Comparison of ENCODE assay signal across 8 cellular contexts in the genomic region with DNA sequence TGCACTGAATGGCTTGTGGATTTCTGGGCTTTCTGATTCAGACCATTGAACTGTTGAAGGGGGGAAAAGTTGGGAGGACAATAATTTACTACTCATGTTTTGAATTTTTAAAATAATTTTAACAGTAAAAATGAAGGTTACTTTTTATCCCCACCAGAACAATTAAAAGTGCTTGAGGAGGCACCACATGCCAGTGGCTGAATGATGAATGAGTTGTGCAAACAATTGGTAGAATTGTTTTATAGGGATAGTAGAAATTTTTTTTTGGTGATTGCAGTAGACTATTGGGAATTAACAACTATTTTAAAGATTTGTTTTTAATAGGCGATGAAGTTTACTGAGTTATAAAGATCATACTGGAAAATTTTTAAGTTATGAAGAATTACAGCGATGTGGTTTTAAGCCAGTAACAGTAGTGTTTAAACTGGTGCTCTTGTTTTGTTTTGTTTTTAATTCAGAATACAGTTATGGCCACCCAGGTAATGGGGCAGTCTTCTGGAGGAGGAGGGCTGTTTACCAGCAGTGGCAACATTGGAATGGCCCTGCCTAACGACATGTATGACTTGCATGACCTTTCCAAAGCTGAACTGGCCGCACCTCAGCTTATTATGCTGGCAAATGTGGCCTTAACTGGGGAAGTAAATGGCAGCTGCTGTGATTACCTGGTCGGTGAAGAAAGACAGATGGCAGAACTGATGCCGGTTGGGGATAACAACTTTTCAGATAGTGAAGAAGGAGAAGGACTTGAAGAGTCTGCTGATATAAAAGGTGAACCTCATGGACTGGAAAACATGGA. TPM values are rescaled to one million over a fixed set of nuclear protein-coding genes. Genes with fewer than 3 reads are reported as not detected.
A peak's percentile ranks its signal among the peaks of the same experiment; 100 is the strongest.
DNase-seq lines count a peak whose midpoint lies in the region; FAIRE-seq and TF ChIP-seq lines count a peak whose summit lies in the region.

No MANE protein-coding gene starts in this region.

- H3K4me1 ChIP-seq in keratinocyte (ENCODE audit: control insufficient read depth, extremely low read depth, insufficient read depth, low read length), result peaks cover 7% of the 10 kb centered on the region
- peaks cover 0 to 69% (median 40%) of the 10 kb centered on the region in 4 donors for H3K4me1 ChIP-seq in tibial nerve

- peaks cover 54% of the 10 kb centered on the region for H3K4me1 Mint-ChIP-seq in activated naive CD4-positive, alpha-beta T cell treated with anti-CD3 and anti-CD28 coated beads, Interleukin-2, amount 10 ng/mL, durations not matched to agents 7 days and 5 days
- H3K4me1 Mint-ChIP-seq in activated T-helper 2 cell treated with anti-CD3 and anti-CD28 coated beads, Interferon-gamma antibody, Interleukin-2, Interleukin-4, amounts not matched to agents 10 μg/mL and 5 μg/mL and 100 μg/mL, durations not matched to agents 14 hours and 24 hours and 36 hours (ENCODE audit: low read depth), result peaks cover 39% of the 10 kb centered on the region

- no peaks in the 10 kb centered on the region for H3K9me1 ChIP-seq in keratinocyte (ENCODE audit: control insufficient read depth, extremely low read depth, insufficient read depth, low read length)

- in situ Hi-C loops in GM13977 (cut with MboI; ENCODE audit: low pct_unique_long_range_greater_than_20kb, low sequenced_read_pairs, unreplicated experiment), result no loop called here

- intact Hi-C loops in activated T-helper 2 cell treated with anti-CD3 and anti-CD28 coated beads, Interferon-gamma antibody, Interleukin-2, Interleukin-4, amounts not matched to agents 10 μg/mL and 5 μg/mL and 100 μg/mL, durations not matched to agents 14 hours and 24 hours and 36 hours (cut with micrococcal nuclease), result no loop called here

- H3K27ac Mint-ChIP-seq in activated naive CD4-positive, alpha-beta T cell treated with anti-CD3 and anti-CD28 coated beads, Interleukin-2, amount 10 ng/mL, durations not matched to agents 7 days and 5 days, result peak overlapping the region; percentile 96
- peak overlapping the region; percentile 87 for H3K27ac Mint-ChIP-seq in activated T-helper 2 cell treated with anti-CD3 and anti-CD28 coated beads, Interferon-gamma antibody, Interleukin-2, Interleukin-4, amounts not matched to agents 10 μg/mL and 5 μg/mL and 100 μg/mL, durations not matched to agents 14 hours and 24 hours and 36 hours

- H3K79me2 ChIP-seq in keratinocyte (ENCODE audit: control insufficient read depth, insufficient read depth, low read length), result peaks cover 61% of the 10 kb centered on the region

- dilution Hi-C loops in keratinocyte (cut with MboI; ENCODE audit: extremely low pct_ligation_motif_present, low sequenced_read_pairs), result no loop called here

- TF ChIP-seq CTCF in keratinocyte (optimal IDR thresholded peaks at IDR 0.05 in 1 of 3, IDR thresholded peaks at IDR 0.05 in 1 of 3, conservative IDR thresholded peaks at IDR 0.05 in 1 of 3; ENCODE audit: extremely low read depth in 1 of 3, insufficient read depth in 2 of 3, low read length in 3 of 3) (no peak), tibial nerve (IDR thresholded peaks at IDR 0.05) (no peak), GM13977 (IDR thresholded peaks at IDR 0.05; ENCODE audit: extremely low read depth, insufficient read depth, missing control alignments) (no peak)

- H3K36me3 Mint-ChIP-seq in activated naive CD4-positive, alpha-beta T cell treated with anti-CD3 and anti-CD28 coated beads, Interleukin-2, amount 10 ng/mL, durations not matched to agents 7 days and 5 days, result peaks cover 31% of the 10 kb centered on the region
- peaks cover 33% of the 10 kb centered on the region for H3K36me3 Mint-ChIP-seq in activated T-helper 2 cell treated with anti-CD3 and anti-CD28 coated beads, Interferon-gamma antibody, Interleukin-2, Interleukin-4, amounts not matched to agents 10 μg/mL and 5 μg/mL and 100 μg/mL, durations not matched to agents 14 hours and 24 hours and 36 hours (ENCODE audit: low read depth)

- FAIRE-seq in keratinocyte (lab: Jason Lieb, UNC) (no peak), GM12892 (lab: Jason Lieb, UNC) (no peak), H54 (lab: Jason Lieb, UNC) (no peak)

- peak overlapping the region; percentile 86 for H3K4me2 ChIP-seq in keratinocyte (ENCODE audit: control insufficient read depth, extremely low read depth, insufficient read depth, low read depth, low read length)

- H3K4me3 Mint-ChIP-seq in activated naive CD4-positive, alpha-beta T cell treated with anti-CD3 and anti-CD28 coated beads, Interleukin-2, amount 10 ng/mL, durations not matched to agents 7 days and 5 days, result peak overlapping the region; percentile 87
- peak overlapping the region; percentile 98 for H3K4me3 Mint-ChIP-seq in activated T-helper 2 cell treated with anti-CD3 and anti-CD28 coated beads, Interferon-gamma antibody, Interleukin-2, Interleukin-4, amounts not matched to agents 10 μg/mL and 5 μg/mL and 100 μg/mL, durations not matched to agents 14 hours and 24 hours and 36 hours (ENCODE audit: low read depth)

- no peak overlapping the region for H2AFZ ChIP-seq in keratinocyte (ENCODE audit: control insufficient read depth, low read length)

- no peak for TF ChIP-seq EP300 in tibial nerve (IDR thresholded peaks at IDR 0.05)

- CTCF ChIA-PET in activated naive CD4-positive, alpha-beta T cell treated with anti-CD3 and anti-CD28 coated beads, Interleukin-2, amount 10 ng/mL, durations not matched to agents 7 days and 5 days (lab: Charles Lee), result interaction anchor here (1.1 to 2.1 kb wide), 2 partner anchors 68 to 72 kb away, joined by 3 to 10 read pairs; a partner anchor contains a TSS

- no peaks in the 10 kb centered on the region for H3K9me3 Mint-ChIP-seq in activated naive CD4-positive, alpha-beta T cell treated with anti-CD3 and anti-CD28 coated beads, Interleukin-2, amount 10 ng/mL, durations not matched to agents 7 days and 5 days
- H3K9me3 Mint-ChIP-seq in activated T-helper 2 cell treated with anti-CD3 and anti-CD28 coated beads, Interferon-gamma antibody, Interleukin-2, Interleukin-4, amounts not matched to agents 10 μg/mL and 5 μg/mL and 100 μg/mL, durations not matched to agents 14 hours and 24 hours and 36 hours, result no peaks in the 10 kb centered on the region

- TF ChIP-seq POLR2A in tibial nerve (IDR thresholded peaks at IDR 0.05) (no peak), GM12892 (IDR thresholded peaks at IDR 0.05; ENCODE audit: low read depth, low read length) (no peak), H54 (IDR thresholded peaks at IDR 0.05; ENCODE audit: low read depth, low read length) (no peak)

- H3K27ac ChIP-seq in keratinocyte (ENCODE audit: control insufficient read depth, insufficient read depth, low read length) (no peak overlapping the region), tibial nerve (peak overlapping the region in 3 of 4 donors; percentile 87 to 97 (median 96))

- H3K36me3 ChIP-seq in keratinocyte (ENCODE audit: control insufficient read depth in 2 of 2, extremely low read depth in 1 of 2, insufficient read depth in 2 of 2, low read length in 2 of 2) (peaks cover 0 to 3% of the 10 kb centered on the region in 2 experiments), tibial nerve (peaks cover 0 to 6% (median 0%) of the 10 kb centered on the region in 3 donors)

- WGBS in tibial nerve, 2 donors, result 31 to 34% methylated on average over 6 of the region's 6 CpGs

- no peaks in the 10 kb centered on the region for H4K20me1 ChIP-seq in keratinocyte (ENCODE audit: control insufficient read depth, extremely low read depth, insufficient read depth, low read length)

- no peak for DNase-seq in activated naive CD4-positive, alpha-beta T cell treated with anti-CD3 and anti-CD28 coated beads, Interleukin-2, amount 10 ng/mL, durations not matched to agents 7 days and 5 days
- no peak for DNase-seq in activated naive CD4-positive, alpha-beta T cell treated with anti-CD3 and anti-CD28 coated beads, Interleukin-2, amount 50 U/mL, for 16 hours
- no peak for DNase-seq in activated T-helper 2 cell treated with anti-CD3 and anti-CD28 coated beads, Interferon-gamma antibody, Interleukin-2, Interleukin-4, amounts not matched to agents 10 μg/mL and 5 μg/mL and 100 μg/mL, durations not matched to agents 14 hours and 24 hours and 36 hours (ENCODE audit: low spot score)
- no peak for DNase-seq in keratinocyte (ENCODE audit: low read depth, low spot score)
- DNase-seq in tibial nerve (ENCODE audit: low spot score in 2 of 2), result no peak
- DNase-seq in GM12892 (ENCODE audit: insufficient read length), result no peak
- no peak for DNase-seq in H54 (ENCODE audit: insufficient read length, low spot score)
- no peak for DNase-seq in GM13977 (ENCODE audit: low spot score)

- H3K9ac ChIP-seq in keratinocyte (ENCODE audit: control insufficient read depth, extremely low read depth, insufficient read depth, low read length), result peak overlapping the region; percentile 87

- H3K27me3 Mint-ChIP-seq in activated naive CD4-positive, alpha-beta T cell treated with anti-CD3 and anti-CD28 coated beads, Interleukin-2, amount 10 ng/mL, durations not matched to agents 7 days and 5 days, result peaks cover 7% of the 10 kb centered on the region
- peaks cover 5% of the 10 kb centered on the region for H3K27me3 Mint-ChIP-seq in activated T-helper 2 cell treated with anti-CD3 and anti-CD28 coated beads, Interferon-gamma antibody, Interleukin-2, Interleukin-4, amounts not matched to agents 10 μg/mL and 5 μg/mL and 100 μg/mL, durations not matched to agents 14 hours and 24 hours and 36 hours (ENCODE audit: low read depth)

- no peaks in the 10 kb centered on the region for H3K9me3 ChIP-seq in keratinocyte (ENCODE audit: control insufficient read depth, low read depth, low read length)
- H3K9me3 ChIP-seq in tibial nerve, result no peaks in the 10 kb centered on the region

- H3K27me3 ChIP-seq in keratinocyte (ENCODE audit: control insufficient read depth, extremely low read depth, insufficient read depth, low read length) (peaks cover 5% of the 10 kb centered on the region), tibial nerve (no peaks in the 10 kb centered on the region)

- peak overlapping the region; percentile 79 to 95 (median 88) for H3K4me3 ChIP-seq in keratinocyte (ENCODE audit: control insufficient read depth in 2 of 3, extremely low read depth in 1 of 3, insufficient read depth in 2 of 3, low read depth in 1 of 3, low read length in 3 of 3)
- H3K4me3 ChIP-seq in tibial nerve, result peak overlapping the region in 2 of 4 donors; percentile 8 to 65

RNA-seq across cellular contexts. Expression of a gene that starts 2.7 kb away (rescaled TPM):
- total RNA-seq in activated T-helper 2 cell treated with anti-CD3 and anti-CD28 coated beads, Interferon-gamma antibody, Interleukin-2, Interleukin-4, amounts not matched to agents 10 μg/mL and 5 μg/mL and 100 μg/mL, durations not matched to agents 14 hours and 24 hours and 36 hours, result 44.5 and 47.7 TPM in 2 replicates
- 16.3 to 28.2 TPM (median 22.6 TPM) in 3 replicates for polyA plus RNA-seq in keratinocyte
- 30.2 TPM for polyA plus RNA-seq in keratinocyte (2011; ENCODE audit: low read depth)
- polyA plus RNA-seq in keratinocyte (2011; cell fraction: cytosol; rRNA removed), result 10.1 and 18.8 TPM in 2 replicates
- 20.0 and 24.7 TPM in 2 replicates for polyA plus RNA-seq in keratinocyte (2011; cell fraction: nucleus; rRNA removed)
- polyA plus RNA-seq in keratinocyte (2012; ENCODE audit: low replicate concordance), result 10.2 and 16.1 TPM in 2 replicates
- polyA minus RNA-seq in keratinocyte, result 26.2 to 74.2 TPM (median 55.4 TPM) in 3 replicates
- polyA minus RNA-seq in keratinocyte (2011; cell fraction: cytosol; rRNA and poly(A)+ RNA removed), result 24.6 TPM
- polyA minus RNA-seq in keratinocyte (2011; cell fraction: nucleus; rRNA and poly(A)+ RNA removed), result 30.0 and 52.0 TPM in 2 replicates
- 10 to 100 TPM; 23.7 to 39.2 (median 33.9) TPM for total RNA-seq in tibial nerve
- polyA plus RNA-seq in GM12892 (2012; ENCODE audit: missing spikeins), result 11.3 TPM
